Comparison of ENCODE assay signal across 1 cellular context in the genomic region with DNA sequence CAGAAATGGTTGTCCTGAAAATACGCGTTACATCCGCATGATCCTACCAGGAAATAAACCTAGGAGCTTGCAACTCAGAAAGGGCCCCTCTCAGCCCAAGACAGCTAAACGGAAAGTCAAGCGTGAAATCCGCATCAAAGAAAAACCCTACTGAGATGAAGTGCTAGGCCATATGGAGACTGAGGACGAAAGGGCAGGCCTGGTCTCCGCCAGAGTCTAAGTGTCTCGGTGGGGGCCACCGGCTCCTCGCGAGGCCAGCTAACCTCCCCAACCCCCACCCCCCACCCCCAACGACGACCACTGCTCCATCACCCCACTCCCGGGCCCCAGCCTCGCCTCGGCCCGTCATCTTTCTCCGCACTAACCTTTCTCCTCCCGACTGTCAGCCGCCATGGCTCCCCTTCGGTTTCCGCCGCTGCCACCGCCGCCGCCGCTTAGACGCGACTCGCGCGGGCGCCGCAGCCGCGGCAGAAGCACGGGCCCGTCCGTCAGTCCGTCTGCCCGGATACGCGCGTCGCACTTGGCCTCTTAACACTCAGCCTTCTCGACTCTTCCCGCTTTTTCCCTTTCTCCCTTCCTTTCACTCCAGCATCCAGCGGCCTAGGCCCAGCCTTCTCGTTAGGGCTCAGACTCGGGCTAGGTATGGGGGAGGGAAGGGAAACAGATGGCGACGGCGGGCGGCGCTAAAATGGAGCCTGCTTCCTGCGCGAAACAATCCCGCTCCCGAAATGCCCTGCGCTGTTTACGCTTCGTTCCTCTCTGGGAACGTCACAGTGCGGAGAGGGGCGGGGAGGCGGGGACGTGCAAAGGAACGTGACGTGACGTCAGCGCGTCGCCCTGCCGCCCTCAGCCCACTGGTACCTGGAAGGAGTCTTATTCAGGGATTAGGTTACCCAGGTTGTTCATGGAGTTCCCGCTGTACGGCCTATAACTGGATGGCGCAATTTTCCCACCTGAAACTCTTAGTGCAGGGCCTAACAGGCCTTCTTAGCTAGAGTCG.
TF ChIP-seq lines count a peak whose summit lies in the region.

A gene (minus strand): TSS at position 730 of the 1,000 bp plus-strand sequence. CDS start 337 bp downstream, at position 393.

TF ChIP-seq in K562, 482 proteins besides CTCF, POLR2A, EP300 and RAD21 (continued from another document and continues in another):
- TF ChIP-seq, protein P1, sequence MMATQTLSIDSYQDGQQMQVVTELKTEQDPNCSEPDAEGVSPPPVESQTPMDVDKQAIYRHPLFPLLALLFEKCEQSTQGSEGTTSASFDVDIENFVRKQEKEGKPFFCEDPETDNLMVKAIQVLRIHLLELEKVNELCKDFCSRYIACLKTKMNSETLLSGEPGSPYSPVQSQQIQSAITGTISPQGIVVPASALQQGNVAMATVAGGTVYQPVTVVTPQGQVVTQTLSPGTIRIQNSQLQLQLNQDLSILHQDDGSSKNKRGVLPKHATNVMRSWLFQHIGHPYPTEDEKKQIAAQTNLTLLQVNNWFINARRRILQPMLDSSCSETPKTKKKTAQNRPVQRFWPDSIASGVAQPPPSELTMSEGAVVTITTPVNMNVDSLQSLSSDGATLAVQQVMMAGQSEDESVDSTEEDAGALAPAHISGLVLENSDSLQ (IDR thresholded peaks at IDR 0.05): peak; percentile 70
- TF ChIP-seq ZNF644 (tag; IDR thresholded peaks at IDR 0.05; ENCODE audit: low read depth) (0 out of 2 replicates have a peak, but pooled peaks have one; percentile 34), DACH1 (IDR thresholded peaks at IDR 0.05; ENCODE audit: partially characterized antibody) (peak; percentile 39), SRF (CRISPR knock-in tag; IDR thresholded peaks at IDR 0.05) (peak in 1 of 2 experiments; percentile 88; a peak in 2 of 4 replicates), NFYB (IDR thresholded peaks at IDR 0.05; ENCODE audit: extremely low read depth, insufficient read length) (no peak), ETV5 (CRISPR knock-in tag; IDR thresholded peaks at IDR 0.05; ENCODE audit: low read depth) (peak; percentile 74), SUPT5H (IDR thresholded peaks at IDR 0.05) (peak; percentile 95), GABPB1 (CRISPR knock-in tag; IDR thresholded peaks at IDR 0.05) (peak; percentile 74; the same call in 1 of the 2 replicates), TCF3 (CRISPR knock-in tag; IDR thresholded peaks at IDR 0.05) (peak; percentile 30; the same call in 1 of the 2 replicates), E2F3 (CRISPR knock-in tag; IDR thresholded peaks at IDR 0.05) (peak; percentile 60; the same call in 1 of the 2 replicates), YY1 (IDR thresholded peaks at IDR 0.05; ENCODE audit: borderline replicate concordance in 1 of 3, control insufficient read depth in 1 of 3, extremely low read depth in 1 of 3, insufficient read depth in 3 of 3, insufficient read length in 1 of 3, insufficient replicate concordance in 2 of 3, low read depth in 1 of 3, low read length in 2 of 3) (peak; percentile 61 to 92 (median 86)), NFXL1 (CRISPR knock-in tag; IDR thresholded peaks at IDR 0.05) (no peak), NFRKB (IDR thresholded peaks at IDR 0.05; ENCODE audit: low read depth) (peak; percentile 96), SMARCB1 (IDR thresholded peaks at IDR 0.05; ENCODE audit: insufficient read length, low read depth) (no peak), ZNF324 (CRISPR knock-in tag; IDR thresholded peaks at IDR 0.05) (no peak), ZZZ3 (IDR thresholded peaks at IDR 0.05) (no peak), NFATC3 (IDR thresholded peaks at IDR 0.05) (no peak), PCBP1 (IDR thresholded peaks at IDR 0.05; ENCODE audit: low read depth, low read length, poor library complexity, severe bottlenecking) (peak; percentile 67), CCNT2 (IDR thresholded peaks at IDR 0.05; ENCODE audit: borderline replicate concordance, extremely low read depth, insufficient read length, low read depth, low read length) (peak; percentile 38), CEBPG (CRISPR knock-in tag; IDR thresholded peaks at IDR 0.05) (no peak), CEBPG (tag; conservative IDR thresholded peaks at IDR 0.05 in 1 of 2, IDR thresholded peaks at IDR 0.05 in 1 of 2) (no peak), ZNF780A (CRISPR knock-in tag; IDR thresholded peaks at IDR 0.05) (no peak), ATF7 (IDR thresholded peaks at IDR 0.05) (peak; percentile 96), CBFB (CRISPR knock-in tag; IDR thresholded peaks at IDR 0.05) (no peak), ZNF699 (CRISPR knock-in tag; IDR thresholded peaks at IDR 0.05; ENCODE audit: insufficient replicate concordance) (no peak), MCM2 (IDR thresholded peaks at IDR 0.05; ENCODE audit: low read depth) (no peak), ZNF12 (CRISPR knock-in tag; IDR thresholded peaks at IDR 0.05) (peak; percentile 56; the same call in 1 of the 2 replicates), SREBF2 (CRISPR knock-in tag; IDR thresholded peaks at IDR 0.05) (no peak), FOXM1 (IDR thresholded peaks at IDR 0.05; ENCODE audit: low read depth) (no peak), FOXM1 (CRISPR knock-in tag; IDR thresholded peaks at IDR 0.05; ENCODE audit: low read depth) (peak; percentile 54; the same call in 1 of the 2 replicates)
- TF ChIP-seq, protein P2, sequence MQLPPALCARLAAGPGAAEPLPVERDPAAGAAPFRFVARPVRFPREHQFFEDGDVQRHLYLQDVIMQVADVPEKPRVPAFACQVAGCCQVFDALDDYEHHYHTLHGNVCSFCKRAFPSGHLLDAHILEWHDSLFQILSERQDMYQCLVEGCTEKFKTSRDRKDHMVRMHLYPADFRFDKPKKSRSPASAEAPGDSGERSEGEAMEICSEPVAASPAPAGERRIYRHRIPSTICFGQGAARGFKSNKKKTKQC (CRISPR knock-in tag; IDR thresholded peaks at IDR 0.05): peak; percentile 89; the same call in 1 of the 2 replicates
- TF ChIP-seq, protein P3, sequence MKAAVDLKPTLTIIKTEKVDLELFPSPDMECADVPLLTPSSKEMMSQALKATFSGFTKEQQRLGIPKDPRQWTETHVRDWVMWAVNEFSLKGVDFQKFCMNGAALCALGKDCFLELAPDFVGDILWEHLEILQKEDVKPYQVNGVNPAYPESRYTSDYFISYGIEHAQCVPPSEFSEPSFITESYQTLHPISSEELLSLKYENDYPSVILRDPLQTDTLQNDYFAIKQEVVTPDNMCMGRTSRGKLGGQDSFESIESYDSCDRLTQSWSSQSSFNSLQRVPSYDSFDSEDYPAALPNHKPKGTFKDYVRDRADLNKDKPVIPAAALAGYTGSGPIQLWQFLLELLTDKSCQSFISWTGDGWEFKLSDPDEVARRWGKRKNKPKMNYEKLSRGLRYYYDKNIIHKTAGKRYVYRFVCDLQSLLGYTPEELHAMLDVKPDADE (conservative IDR thresholded peaks at IDR 0.05; ENCODE audit: control insufficient read depth, low read depth, low read length): 0 out of 2 replicates have a peak, but pooled peaks have one; percentile 67
- TF ChIP-seq, protein P4, sequence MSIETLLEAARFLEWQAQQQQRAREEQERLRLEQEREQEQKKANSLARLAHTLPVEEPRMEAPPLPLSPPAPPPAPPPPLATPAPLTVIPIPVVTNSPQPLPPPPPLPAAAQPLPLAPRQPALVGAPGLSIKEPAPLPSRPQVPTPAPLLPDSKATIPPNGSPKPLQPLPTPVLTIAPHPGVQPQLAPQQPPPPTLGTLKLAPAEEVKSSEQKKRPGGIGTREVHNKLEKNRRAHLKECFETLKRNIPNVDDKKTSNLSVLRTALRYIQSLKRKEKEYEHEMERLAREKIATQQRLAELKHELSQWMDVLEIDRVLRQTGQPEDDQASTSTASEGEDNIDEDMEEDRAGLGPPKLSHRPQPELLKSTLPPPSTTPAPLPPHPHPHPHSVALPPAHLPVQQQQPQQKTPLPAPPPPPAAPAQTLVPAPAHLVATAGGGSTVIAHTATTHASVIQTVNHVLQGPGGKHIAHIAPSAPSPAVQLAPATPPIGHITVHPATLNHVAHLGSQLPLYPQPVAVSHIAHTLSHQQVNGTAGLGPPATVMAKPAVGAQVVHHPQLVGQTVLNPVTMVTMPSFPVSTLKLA (conservative IDR thresholded peaks at IDR 0.05): peak; percentile 82 to 88
- TF ChIP-seq, protein P5, sequence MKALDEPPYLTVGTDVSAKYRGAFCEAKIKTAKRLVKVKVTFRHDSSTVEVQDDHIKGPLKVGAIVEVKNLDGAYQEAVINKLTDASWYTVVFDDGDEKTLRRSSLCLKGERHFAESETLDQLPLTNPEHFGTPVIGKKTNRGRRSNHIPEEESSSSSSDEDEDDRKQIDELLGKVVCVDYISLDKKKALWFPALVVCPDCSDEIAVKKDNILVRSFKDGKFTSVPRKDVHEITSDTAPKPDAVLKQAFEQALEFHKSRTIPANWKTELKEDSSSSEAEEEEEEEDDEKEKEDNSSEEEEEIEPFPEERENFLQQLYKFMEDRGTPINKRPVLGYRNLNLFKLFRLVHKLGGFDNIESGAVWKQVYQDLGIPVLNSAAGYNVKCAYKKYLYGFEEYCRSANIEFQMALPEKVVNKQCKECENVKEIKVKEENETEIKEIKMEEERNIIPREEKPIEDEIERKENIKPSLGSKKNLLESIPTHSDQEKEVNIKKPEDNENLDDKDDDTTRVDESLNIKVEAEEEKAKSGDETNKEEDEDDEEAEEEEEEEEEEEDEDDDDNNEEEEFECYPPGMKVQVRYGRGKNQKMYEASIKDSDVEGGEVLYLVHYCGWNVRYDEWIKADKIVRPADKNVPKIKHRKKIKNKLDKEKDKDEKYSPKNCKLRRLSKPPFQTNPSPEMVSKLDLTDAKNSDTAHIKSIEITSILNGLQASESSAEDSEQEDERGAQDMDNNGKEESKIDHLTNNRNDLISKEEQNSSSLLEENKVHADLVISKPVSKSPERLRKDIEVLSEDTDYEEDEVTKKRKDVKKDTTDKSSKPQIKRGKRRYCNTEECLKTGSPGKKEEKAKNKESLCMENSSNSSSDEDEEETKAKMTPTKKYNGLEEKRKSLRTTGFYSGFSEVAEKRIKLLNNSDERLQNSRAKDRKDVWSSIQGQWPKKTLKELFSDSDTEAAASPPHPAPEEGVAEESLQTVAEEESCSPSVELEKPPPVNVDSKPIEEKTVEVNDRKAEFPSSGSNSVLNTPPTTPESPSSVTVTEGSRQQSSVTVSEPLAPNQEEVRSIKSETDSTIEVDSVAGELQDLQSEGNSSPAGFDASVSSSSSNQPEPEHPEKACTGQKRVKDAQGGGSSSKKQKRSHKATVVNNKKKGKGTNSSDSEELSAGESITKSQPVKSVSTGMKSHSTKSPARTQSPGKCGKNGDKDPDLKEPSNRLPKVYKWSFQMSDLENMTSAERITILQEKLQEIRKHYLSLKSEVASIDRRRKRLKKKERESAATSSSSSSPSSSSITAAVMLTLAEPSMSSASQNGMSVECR (CRISPR knock-in tag; IDR thresholded peaks at IDR 0.05): peak; percentile 69
- TF ChIP-seq, protein P6, sequence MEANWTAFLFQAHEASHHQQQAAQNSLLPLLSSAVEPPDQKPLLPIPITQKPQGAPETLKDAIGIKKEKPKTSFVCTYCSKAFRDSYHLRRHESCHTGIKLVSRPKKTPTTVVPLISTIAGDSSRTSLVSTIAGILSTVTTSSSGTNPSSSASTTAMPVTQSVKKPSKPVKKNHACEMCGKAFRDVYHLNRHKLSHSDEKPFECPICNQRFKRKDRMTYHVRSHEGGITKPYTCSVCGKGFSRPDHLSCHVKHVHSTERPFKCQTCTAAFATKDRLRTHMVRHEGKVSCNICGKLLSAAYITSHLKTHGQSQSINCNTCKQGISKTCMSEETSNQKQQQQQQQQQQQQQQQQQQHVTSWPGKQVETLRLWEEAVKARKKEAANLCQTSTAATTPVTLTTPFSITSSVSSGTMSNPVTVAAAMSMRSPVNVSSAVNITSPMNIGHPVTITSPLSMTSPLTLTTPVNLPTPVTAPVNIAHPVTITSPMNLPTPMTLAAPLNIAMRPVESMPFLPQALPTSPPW (CRISPR knock-in tag; IDR thresholded peaks at IDR 0.05): peak; percentile 93
- TF ChIP-seq, protein P7, sequence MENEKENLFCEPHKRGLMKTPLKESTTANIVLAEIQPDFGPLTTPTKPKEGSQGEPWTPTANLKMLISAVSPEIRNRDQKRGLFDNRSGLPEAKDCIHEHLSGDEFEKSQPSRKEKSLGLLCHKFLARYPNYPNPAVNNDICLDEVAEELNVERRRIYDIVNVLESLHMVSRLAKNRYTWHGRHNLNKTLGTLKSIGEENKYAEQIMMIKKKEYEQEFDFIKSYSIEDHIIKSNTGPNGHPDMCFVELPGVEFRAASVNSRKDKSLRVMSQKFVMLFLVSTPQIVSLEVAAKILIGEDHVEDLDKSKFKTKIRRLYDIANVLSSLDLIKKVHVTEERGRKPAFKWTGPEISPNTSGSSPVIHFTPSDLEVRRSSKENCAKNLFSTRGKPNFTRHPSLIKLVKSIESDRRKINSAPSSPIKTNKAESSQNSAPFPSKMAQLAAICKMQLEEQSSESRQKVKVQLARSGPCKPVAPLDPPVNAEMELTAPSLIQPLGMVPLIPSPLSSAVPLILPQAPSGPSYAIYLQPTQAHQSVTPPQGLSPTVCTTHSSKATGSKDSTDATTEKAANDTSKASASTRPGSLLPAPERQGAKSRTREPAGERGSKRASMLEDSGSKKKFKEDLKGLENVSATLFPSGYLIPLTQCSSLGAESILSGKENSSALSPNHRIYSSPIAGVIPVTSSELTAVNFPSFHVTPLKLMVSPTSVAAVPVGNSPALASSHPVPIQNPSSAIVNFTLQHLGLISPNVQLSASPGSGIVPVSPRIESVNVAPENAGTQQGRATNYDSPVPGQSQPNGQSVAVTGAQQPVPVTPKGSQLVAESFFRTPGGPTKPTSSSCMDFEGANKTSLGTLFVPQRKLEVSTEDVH (IDR thresholded peaks at IDR 0.05; ENCODE audit: low read depth, partially characterized antibody): peak; percentile 42
- TF ChIP-seq, protein P8, sequence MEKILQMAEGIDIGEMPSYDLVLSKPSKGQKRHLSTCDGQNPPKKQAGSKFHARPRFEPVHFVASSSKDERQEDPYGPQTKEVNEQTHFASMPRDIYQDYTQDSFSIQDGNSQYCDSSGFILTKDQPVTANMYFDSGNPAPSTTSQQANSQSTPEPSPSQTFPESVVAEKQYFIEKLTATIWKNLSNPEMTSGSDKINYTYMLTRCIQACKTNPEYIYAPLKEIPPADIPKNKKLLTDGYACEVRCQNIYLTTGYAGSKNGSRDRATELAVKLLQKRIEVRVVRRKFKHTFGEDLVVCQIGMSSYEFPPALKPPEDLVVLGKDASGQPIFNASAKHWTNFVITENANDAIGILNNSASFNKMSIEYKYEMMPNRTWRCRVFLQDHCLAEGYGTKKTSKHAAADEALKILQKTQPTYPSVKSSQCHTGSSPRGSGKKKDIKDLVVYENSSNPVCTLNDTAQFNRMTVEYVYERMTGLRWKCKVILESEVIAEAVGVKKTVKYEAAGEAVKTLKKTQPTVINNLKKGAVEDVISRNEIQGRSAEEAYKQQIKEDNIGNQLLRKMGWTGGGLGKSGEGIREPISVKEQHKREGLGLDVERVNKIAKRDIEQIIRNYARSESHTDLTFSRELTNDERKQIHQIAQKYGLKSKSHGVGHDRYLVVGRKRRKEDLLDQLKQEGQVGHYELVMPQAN (IDR thresholded peaks at IDR 0.05; ENCODE audit: borderline replicate concordance): peak; percentile 76; the same call in 1 of the 2 replicates
